Comparison of ENCODE assay signal across 8 cellular contexts in genomic region chr4:87058272-87059073, GRCh38.
DNase-seq lines count a peak whose midpoint lies in the region; ATAC-seq and TF ChIP-seq lines count a peak whose summit lies in the region.

No MANE protein-coding gene starts in this region.

- no peaks in the 10 kb centered on the region for H3K36me3 Mint-ChIP-seq in Caco-2 (ENCODE audit: insufficient read depth, unreplicated experiment)

- H3K27me3 ChIP-seq in Caco-2 (replicated peaks; ENCODE audit: control insufficient read depth, insufficient read depth, low read length) (no peaks in the 10 kb centered on the region), heart right ventricle (no peaks in the 10 kb centered on the region)

- POLR2A ChIA-PET in Caco-2 (lab: Charles Lee), result interaction anchor here (0.6 kb wide), 1 partner anchor 161 kb away, joined by 14 read pairs; no protein-coding TSS in a partner anchor

- peak overlapping the region; percentile 49 to 83 (median 66) for H3K27ac ChIP-seq in heart right ventricle

- peaks cover 30% of the 10 kb centered on the region for H3K4me1 Mint-ChIP-seq in Caco-2 (ENCODE audit: low read depth, unreplicated experiment)

- CTCF ChIA-PET in Caco-2 (lab: Charles Lee), result interaction anchor here (0.6 kb wide), 1 partner anchor 35 kb away, joined by 6 read pairs; no protein-coding TSS in a partner anchor

- H3K4me3 ChIP-seq in Caco-2 (ENCODE audit: low read depth, low read length), result no peak overlapping the region
- no peak overlapping the region for H3K4me3 ChIP-seq in heart right ventricle

- no peak overlapping the region for H3K4me3 Mint-ChIP-seq in Caco-2 (ENCODE audit: unreplicated experiment)

- peak in 1 of 2 experiments; percentile 24 for DNase-seq in Caco-2
- DNase-seq in activated CD8-positive, alpha-beta memory T cell treated with anti-CD3 and anti-CD28 coated beads for 48 hours (ENCODE audit: low read depth in 2 of 3, low spot score in 2 of 3), result peak in 2 of 3 experiments; percentile 10 to 18
- no peak for DNase-seq in heart right ventricle
- DNase-seq in stimulated activated CD4-positive, alpha-beta T cell treated with anti-CD3 and anti-CD28 coated beads, Interleukin-1b, Interleukin-23, amount 100 ng/mL, for 24 hours (ENCODE audit: low read depth in 4 of 4, low spot score in 1 of 4), result peak; percentile 15 to 45 (median 22)
- no peak for DNase-seq in OCI-M2 (lab: John Stamatoyannopoulos, UW; ENCODE audit: unreplicated experiment)
- DNase-seq in NCI-H2081 treated with DMSO at 0.1 percent for 48 hours (lab: John Stamatoyannopoulos, UW), result no peak

- BruUV-seq in Caco-2 (replicated peaks; lab: Mats Ljungman, UMichigan), result no TSS peak

- H3K27me3 Mint-ChIP-seq in Caco-2 (ENCODE audit: insufficient read depth, unreplicated experiment), result no peaks in the 10 kb centered on the region

- WGBS in heart right ventricle, 2 donors, result 40 to 48% methylated on average over 7 of the region's 7 CpGs

- ATAC-seq in HG02884 (IDR thresholded peaks at IDR 0.05; ENCODE audit: unreplicated experiment), result peak; percentile 51
- ATAC-seq in heart right ventricle, result peak in 7 of 8 donors; percentile 37 to 64 (median 57)
- no peak for ATAC-seq in GM19452 (IDR thresholded peaks at IDR 0.05; ENCODE audit: unreplicated experiment)

- H3K36me3 ChIP-seq in Caco-2 (ENCODE audit: control insufficient read depth, insufficient read depth, low read length), result no peaks in the 10 kb centered on the region
- H3K36me3 ChIP-seq in heart right ventricle, result peaks cover 0 to 22% (median 0%) of the 10 kb centered on the region in 9 donors

- TF ChIP-seq CTCF in Caco-2 (IDR thresholded peaks at IDR 0.05; ENCODE audit: insufficient read depth in 1 of 2, low read depth in 1 of 2, low read length in 1 of 2, severe bottlenecking in 1 of 2, unreplicated experiment in 1 of 2), result peak in 1 of 2 experiments; percentile 10
- TF ChIP-seq CTCF in heart right ventricle (IDR thresholded peaks at IDR 0.05), result peak in 6 of 9 donors; percentile 18 to 57 (median 39)

- H3K9me3 Mint-ChIP-seq in Caco-2 (ENCODE audit: unreplicated experiment), result no peaks in the 10 kb centered on the region

- no peaks in the 10 kb centered on the region for H3K9me3 ChIP-seq in Caco-2
- H3K9me3 ChIP-seq in heart right ventricle, result no peaks in the 10 kb centered on the region

- 0 out of 2 replicates have a peak, but pooled peaks cover 3% of the 10 kb centered on the region for H3K4me1 ChIP-seq in Caco-2
- peaks cover 20 to 87% (median 71%) of the 10 kb centered on the region in 9 donors for H3K4me1 ChIP-seq in heart right ventricle

- intact Hi-C loops in Caco-2 (cut with micrococcal nuclease; ENCODE audit: unreplicated experiment), result no loop called here
- intact Hi-C loops in heart right ventricle (cut with DNase I), result no loop called here

- peak overlapping the region; percentile 42 for H3K27ac Mint-ChIP-seq in Caco-2 (ENCODE audit: unreplicated experiment)

Comparison
In these comparisons a context has a peak if more than half of its experiments do, and no peak if none do; other contexts are left out.
1. DNase-seq: peak in activated CD8-positive, alpha-beta memory T cell treated with anti-CD3 and anti-CD28 coated beads for 48 hours (2 of 3) and stimulated activated CD4-positive, alpha-beta T cell treated with anti-CD3 and anti-CD28 coated beads, Interleukin-1b, Interleukin-23, amount 100 ng/mL, for 24 hours (4 of 4); none in heart right ventricle (0 of 2), OCI-M2 (single experiment) and NCI-H2081 treated with DMSO at 0.1 percent for 48 hours (single experiment).